In genomic region chr2:23498941-23499340, GRCh38 we compare ENCODE assay signal across 18 cellular contexts.
DNase-seq lines count a peak whose midpoint lies in the region; ATAC-seq and TF ChIP-seq lines count a peak whose summit lies in the region.
"Had no signal": no experiment of that assay in that cellular context is flagged by ENCODE, and none has a peak within 500 bp of the region (broad histone marks: within the 10 kb centered on the region; RNA-seq: fewer than 3 reads in every experiment).

No MANE protein-coding gene starts in this region.

- no peaks in the 10 kb centered on the region for H3K9me3 ChIP-seq in gastrocnemius medialis

- peaks cover 10% of the 10 kb centered on the region for H3K27me3 Mint-ChIP-seq in nephron progenitor cell (ENCODE audit: low read depth, poor library complexity)

- peak; percentile 16 to 28 for ATAC-seq in gastrocnemius medialis
- no peak for ATAC-seq in HG02678 (IDR thresholded peaks at IDR 0.05; ENCODE audit: unreplicated experiment)
- no peak for ATAC-seq in GM18907 (IDR thresholded peaks at IDR 0.05; ENCODE audit: unreplicated experiment)
- ATAC-seq: WTC11 had no signal

- no peaks in the 10 kb centered on the region for H3K36me3 Mint-ChIP-seq in nephron progenitor cell (ENCODE audit: low read depth)
- H3K36me3 Mint-ChIP-seq: WTC11 had no signal

- intact Hi-C loops in gastrocnemius medialis (cut with DNase I; ENCODE audit: low total_unique reads) = no loop called here

- H3K4me1 Mint-ChIP-seq in nephron progenitor cell = peaks cover 75% of the 10 kb centered on the region

- no peaks in the 10 kb centered on the region for H3K36me3 ChIP-seq in BJ (ENCODE audit: control insufficient read depth, insufficient read depth, low read length)
- no peaks in the 10 kb centered on the region for H3K36me3 ChIP-seq in gastrocnemius medialis

- CTCF ChIA-PET in BJ (lab: Yijun Ruan, JAX) = interaction anchor here (1.4 kb wide), 1 partner anchor 11 kb away, joined by 3 read pairs; no protein-coding TSS in a partner anchor
- CTCF ChIA-PET in RWPE1 (lab: Yijun Ruan, JAX) = no interaction called here

- H3K9me3 Mint-ChIP-seq in nephron progenitor cell = no peaks in the 10 kb centered on the region
- H3K9me3 Mint-ChIP-seq: activated naive CD4-positive, alpha-beta T cell treated with anti-CD3 and anti-CD28 coated beads, Interleukin-2, amount 10 ng/mL, durations not matched to agents 7 days and 5 days; endodermal cell; WTC11 had no signal

- no peaks in the 10 kb centered on the region for H3K27me3 ChIP-seq in BJ (ENCODE audit: control insufficient read depth, insufficient read depth, low read length)
- H3K27me3 ChIP-seq in gastrocnemius medialis = no peaks in the 10 kb centered on the region

- TF ChIP-seq POLR2A in gastrocnemius medialis (IDR thresholded peaks at IDR 0.05) = no peak

- DNase-seq in BJ (ENCODE audit: low read depth) (peak; percentile 9), RWPE1 (ENCODE audit: low spot score) (no peak), fibroblast of mammary gland (ENCODE audit: low read depth) (peak; percentile 28), gastrocnemius medialis (no peak), nephron progenitor cell (no peak)
- DNase-seq in activated effector memory CD4-positive, alpha-beta T cell treated with Interleukin-2 at 50 U/mL for 16 hours = no peak
- DNase-seq: activated naive CD4-positive, alpha-beta T cell treated with anti-CD3 and anti-CD28 coated beads, Interleukin-2, amount 10 ng/mL, durations not matched to agents 7 days and 5 days; Calu3; endodermal cell; GF-D8; Karpas-422; NCI-H187; NCI-H510A; OCI-M1; stimulated activated CD4-positive, alpha-beta T cell treated with anti-CD3 and anti-CD28 coated beads, Interleukin-12 subunit alpha, Interleukin-12 subunit beta, amount 100 ng/mL, for 4 hours had no signal

- TF ChIP-seq CTCF in BJ (IDR thresholded peaks at IDR 0.05; ENCODE audit: insufficient read depth, low read depth, low read length) = no peak
- no peak for TF ChIP-seq CTCF in RWPE1 (conservative IDR thresholded peaks at IDR 0.05; ENCODE audit: low read depth)
- no peak for TF ChIP-seq CTCF in fibroblast of mammary gland (conservative IDR thresholded peaks at IDR 0.05; ENCODE audit: control insufficient read depth, insufficient read depth, low read depth, low read length)
- no peak for TF ChIP-seq CTCF in gastrocnemius medialis (IDR thresholded peaks at IDR 0.05 in 4 of 5, conservative IDR thresholded peaks at IDR 0.05 in 1 of 5)
- TF ChIP-seq CTCF in nephron progenitor cell (IDR thresholded peaks at IDR 0.05) = no peak

- no peak overlapping the region for H3K27ac Mint-ChIP-seq in nephron progenitor cell
- H3K27ac Mint-ChIP-seq: activated naive CD4-positive, alpha-beta T cell treated with anti-CD3 and anti-CD28 coated beads, Interleukin-2, amount 10 ng/mL, durations not matched to agents 7 days and 5 days; endodermal cell; WTC11 had no signal

- in situ Hi-C loops in gastrocnemius medialis (cut with MboI; ENCODE audit: low sequenced_read_pairs in 4 of 4) = no loop called here

- H3K4me3 ChIP-seq in BJ (ENCODE audit: low read depth, low read length) = no peak overlapping the region
- H3K4me3 ChIP-seq in fibroblast of mammary gland (ENCODE audit: control insufficient read depth, low read depth, low read length) = no peak overlapping the region
- H3K4me3 ChIP-seq in gastrocnemius medialis = no peak overlapping the region

- H3K4me3 Mint-ChIP-seq in nephron progenitor cell = no peak overlapping the region
- H3K4me3 Mint-ChIP-seq: activated naive CD4-positive, alpha-beta T cell treated with anti-CD3 and anti-CD28 coated beads, Interleukin-2, amount 10 ng/mL, durations not matched to agents 7 days and 5 days; endodermal cell; WTC11 had no signal

- H3K27ac ChIP-seq in RWPE1 (peak overlapping the region; percentile 57), gastrocnemius medialis (peak overlapping the region; percentile 62 to 79 (median 72))

- peaks cover 17 to 19% of the 10 kb centered on the region in 2 donors for H3K4me1 ChIP-seq in gastrocnemius medialis

- POLR2A ChIA-PET in BJ (lab: Charles Lee) (no interaction called here), RWPE1 (lab: Yijun Ruan, JAX; ENCODE audit: low non-redundant PET) (no interaction called here)

Comparison
In these comparisons a context has a peak if more than half of its experiments do, and no peak if none do; other contexts are left out.
1. DNase-seq: peak in BJ (single experiment) and fibroblast of mammary gland (single experiment); none in RWPE1 (single experiment), gastrocnemius medialis (0 of 2), activated effector memory CD4-positive, alpha-beta T cell treated with Interleukin-2 at 50 U/mL for 16 hours (single experiment) and nephron progenitor cell (single experiment).
2. ATAC-seq: peak in gastrocnemius medialis (2 of 2); none in HG02678 (single experiment) and GM18907 (single experiment).